In the genomic region with DNA sequence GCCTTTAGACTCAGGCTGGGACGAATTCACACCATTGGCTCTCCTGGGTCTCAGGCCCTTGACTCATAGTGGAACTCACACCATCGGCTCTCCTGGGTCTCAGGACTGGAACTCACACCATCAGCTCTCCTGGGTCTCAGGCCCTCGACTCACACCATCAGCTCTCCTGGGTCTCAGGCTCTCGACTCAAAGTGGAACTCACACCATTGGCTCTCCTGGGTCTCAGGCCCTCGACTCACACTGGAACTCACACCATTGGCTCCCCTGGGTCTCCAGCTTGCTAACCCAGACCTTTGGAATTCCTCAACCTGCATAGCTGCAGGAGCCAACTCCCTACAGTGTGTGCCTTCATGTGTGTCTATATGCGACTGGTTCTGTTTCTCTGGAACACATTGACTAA, we compare ENCODE assay signal across 22 cellular contexts. TPM values are rescaled to one million over a fixed set of nuclear protein-coding genes. Genes with fewer than 3 reads are reported as not detected.
"Had no signal": no experiment of that assay in that cellular context is flagged by ENCODE, and none has a peak within 500 bp of the region (broad histone marks: within the 10 kb centered on the region; RNA-seq: fewer than 3 reads in every experiment).

No MANE protein-coding gene starts in this region.

- H3K9ac ChIP-seq: neural progenitor cell had no signal

- DNase-seq: activated naive CD4-positive, alpha-beta T cell treated with anti-CD3 and anti-CD28 coated beads, Interleukin-2, amount 10 ng/mL, durations not matched to agents 7 days and 5 days; activated T-cell treated with anti-CD3 and anti-CD28 coated beads, Interleukin-2, amount 50 U/mL, for 4 hours; anterior cingulate cortex; body of pancreas; central memory CD4-positive, alpha-beta T cell; effector memory CD8-positive, alpha-beta T cell; esophagus squamous epithelium; heart left ventricle; left lung; retina; spleen; stimulated activated CD4-positive, alpha-beta T cell treated with anti-CD3 and anti-CD28 coated beads, Interleukin-4, amount 100 ng/mL, for 4 hours; substantia nigra; T1000; transverse colon had no signal

- H3K4me1 ChIP-seq: body of pancreas, esophagus squamous epithelium, gastroesophageal sphincter, heart left ventricle, left lung, spleen, transverse colon had no signal

- H3K27ac ChIP-seq: body of pancreas, dorsolateral prefrontal cortex, esophagus squamous epithelium, gastroesophageal sphincter, heart left ventricle, left lung, spleen, transverse colon had no signal

- H2AFZ ChIP-seq: neural progenitor cell had no signal

- H3K36me3 ChIP-seq: esophagus squamous epithelium, gastroesophageal sphincter, heart left ventricle, left lung, neural progenitor cell, spleen, transverse colon had no signal

- H3K4me3 ChIP-seq: body of pancreas, dorsolateral prefrontal cortex, esophagus squamous epithelium, gastroesophageal sphincter, heart left ventricle, left lung, lung, neural progenitor cell, spleen, transverse colon had no signal

- FAIRE-seq: keratinocyte, urothelium cell line had no signal

- H3K9me3 ChIP-seq: body of pancreas, gastroesophageal sphincter, left lung, spleen, transverse colon had no signal

- ATAC-seq: activated T-cell treated with anti-CD3 and anti-CD28 coated beads, Interleukin-2, amount 50 U/mL, for 4 hours; body of pancreas; effector memory CD8-positive, alpha-beta T cell; gastroesophageal sphincter; heart left ventricle; left lung; naive thymus-derived CD8-positive, alpha-beta T cell had no signal

- H3K27me3 ChIP-seq: body of pancreas, gastroesophageal sphincter, neural progenitor cell, transverse colon had no signal

RNA-seq across cellular contexts. Expression of a gene that starts 56.7 kb away (rescaled TPM):
- total RNA-seq: activated T-cell treated with anti-CD3 and anti-CD28 coated beads, Interleukin-2, amount 50 U/mL, for 4 hours; naive thymus-derived CD8-positive, alpha-beta T cell had no signal
- polyA plus RNA-seq: naive thymus-derived CD8-positive, alpha-beta T cell had no signal
